ENCODE assay signal across 1 cellular context in genomic region chr13:24038405-24038804, GRCh38.
TF ChIP-seq lines count a peak whose summit lies in the region.

No MANE protein-coding gene starts in this region.

TF ChIP-seq in IMR-90, 13 proteins besides CTCF, POLR2A, EP300 and RAD21 (continued from another document):
- TF ChIP-seq CEBPB (IDR thresholded peaks at IDR 0.05; ENCODE audit: low read depth, low read length) = no peak
- no peak for TF ChIP-seq BHLHE40 (IDR thresholded peaks at IDR 0.05; ENCODE audit: low read depth, low read length)
- 0 out of 2 replicates have a peak, but pooled peaks have one; percentile 18 for TF ChIP-seq FOS (IDR thresholded peaks at IDR 0.05; ENCODE audit: low read depth, low read length)
